8 cellular contexts compared by ENCODE assay signal in genomic region chrX:153969904-153970397, GRCh38. TPM values are rescaled to one million over a fixed set of nuclear protein-coding genes. Genes with fewer than 3 reads are reported as not detected.
DNase-seq lines count a peak whose midpoint lies in the region; ATAC-seq and TF ChIP-seq lines count a peak whose summit lies in the region.

No MANE protein-coding gene starts in this region.

- peak; percentile 3; the same call in 1 of the 3 replicates for ATAC-seq in SK-N-SH treated with all-trans-retinoic acid at 6 μM for 48 hours
- no peak for ATAC-seq in GM21423 (IDR thresholded peaks at IDR 0.05; ENCODE audit: unreplicated experiment)
- ATAC-seq in GM21825 (IDR thresholded peaks at IDR 0.05; ENCODE audit: unreplicated experiment): no peak
- ATAC-seq in HG02798 (IDR thresholded peaks at IDR 0.05; ENCODE audit: poor library complexity, unreplicated experiment): no peak

- TF ChIP-seq CTCF in epithelial cell of esophagus (IDR thresholded peaks at IDR 0.05; ENCODE audit: insufficient read depth, low read depth, low read length, missing control alignments): no peak
- TF ChIP-seq CTCF in neural crest cell (conservative IDR thresholded peaks at IDR 0.05): no peak

- DNase-seq in DMS153 (lab: John Stamatoyannopoulos, UW) (peak; percentile 16), DMS153 treated with DMSO at 0.1 percent for 48 hours (lab: John Stamatoyannopoulos, UW; ENCODE audit: unreplicated experiment) (no peak), epithelial cell of esophagus (ENCODE audit: low read depth) (no peak), neural crest cell (ENCODE audit: low read depth, low spot score) (no peak)

- no peaks in the 10 kb centered on the region for H3K9me3 Mint-ChIP-seq in neural crest cell

- peaks cover 53% of the 10 kb centered on the region for H3K4me1 Mint-ChIP-seq in neural crest cell

- H3K27ac Mint-ChIP-seq in neural crest cell (ENCODE audit: unreplicated experiment): peak overlapping the region; percentile 89

- H3K36me3 Mint-ChIP-seq in neural crest cell (ENCODE audit: low read depth): peaks cover 6% of the 10 kb centered on the region

- peak overlapping the region; percentile 98 for H3K4me3 Mint-ChIP-seq in neural crest cell

- peak overlapping the region; percentile 77 for H3K4me3 ChIP-seq in epithelial cell of esophagus (ENCODE audit: low read length)

- H3K27me3 Mint-ChIP-seq in neural crest cell (ENCODE audit: low read depth): peaks cover 7% of the 10 kb centered on the region

TF ChIP-seq in SK-N-SH treated with all-trans-retinoic acid at 6 μM for 48 hours, 23 proteins besides CTCF, POLR2A, EP300 and RAD21:
- TF ChIP-seq CSRNP3 (CRISPR knock-in tag; IDR thresholded peaks at IDR 0.05) (no peak), SNAI2 (CRISPR knock-in tag; IDR thresholded peaks at IDR 0.05) (no peak), TOX (CRISPR knock-in tag; IDR thresholded peaks at IDR 0.05; ENCODE audit: borderline replicate concordance) (no peak), ISL1 (CRISPR knock-in tag; IDR thresholded peaks at IDR 0.05) (no peak), RARB (CRISPR knock-in tag; IDR thresholded peaks at IDR 0.05) (no peak), PPARA (CRISPR knock-in tag; IDR thresholded peaks at IDR 0.05; ENCODE audit: borderline replicate concordance) (no peak), CSDC2 (CRISPR knock-in tag; IDR thresholded peaks at IDR 0.05) (no peak), ARNTL (CRISPR knock-in tag; IDR thresholded peaks at IDR 0.05; ENCODE audit: borderline replicate concordance, low read depth) (no peak), ESRRG (CRISPR knock-in tag; IDR thresholded peaks at IDR 0.05) (no peak), POU6F1 (CRISPR knock-in tag; IDR thresholded peaks at IDR 0.05; ENCODE audit: borderline replicate concordance, low read depth) (no peak), BACH2 (CRISPR knock-in tag; IDR thresholded peaks at IDR 0.05; ENCODE audit: borderline replicate concordance) (no peak)

RNA-seq across cellular contexts. Expression of gene HCFC1, which starts 1.7 kb away (rescaled TPM):
- 168 and 173 TPM in 2 replicates for total RNA-seq in neural crest cell

RNA-seq across cellular contexts. Expression of gene TMEM187, which starts 2.6 kb away (rescaled TPM):
- 8.0 and 14.0 TPM in 2 replicates for total RNA-seq in neural crest cell

RNA-seq across cellular contexts. Expression of gene RENBP, which starts 25.5 kb away (rescaled TPM):
- 11.4 and 11.8 TPM in 2 replicates for total RNA-seq in neural crest cell

RNA-seq across cellular contexts. Expression of gene NAA10, which starts 35.1 kb away (rescaled TPM):
- 116 and 124 TPM in 2 replicates for total RNA-seq in neural crest cell

RNA-seq across cellular contexts. Expression of gene ARHGAP4, which starts 43.9 kb away (rescaled TPM):
- total RNA-seq in neural crest cell: 10.2 and 10.7 TPM in 2 replicates
